ENCODE assay signal across 1 cellular context in the genomic region with DNA sequence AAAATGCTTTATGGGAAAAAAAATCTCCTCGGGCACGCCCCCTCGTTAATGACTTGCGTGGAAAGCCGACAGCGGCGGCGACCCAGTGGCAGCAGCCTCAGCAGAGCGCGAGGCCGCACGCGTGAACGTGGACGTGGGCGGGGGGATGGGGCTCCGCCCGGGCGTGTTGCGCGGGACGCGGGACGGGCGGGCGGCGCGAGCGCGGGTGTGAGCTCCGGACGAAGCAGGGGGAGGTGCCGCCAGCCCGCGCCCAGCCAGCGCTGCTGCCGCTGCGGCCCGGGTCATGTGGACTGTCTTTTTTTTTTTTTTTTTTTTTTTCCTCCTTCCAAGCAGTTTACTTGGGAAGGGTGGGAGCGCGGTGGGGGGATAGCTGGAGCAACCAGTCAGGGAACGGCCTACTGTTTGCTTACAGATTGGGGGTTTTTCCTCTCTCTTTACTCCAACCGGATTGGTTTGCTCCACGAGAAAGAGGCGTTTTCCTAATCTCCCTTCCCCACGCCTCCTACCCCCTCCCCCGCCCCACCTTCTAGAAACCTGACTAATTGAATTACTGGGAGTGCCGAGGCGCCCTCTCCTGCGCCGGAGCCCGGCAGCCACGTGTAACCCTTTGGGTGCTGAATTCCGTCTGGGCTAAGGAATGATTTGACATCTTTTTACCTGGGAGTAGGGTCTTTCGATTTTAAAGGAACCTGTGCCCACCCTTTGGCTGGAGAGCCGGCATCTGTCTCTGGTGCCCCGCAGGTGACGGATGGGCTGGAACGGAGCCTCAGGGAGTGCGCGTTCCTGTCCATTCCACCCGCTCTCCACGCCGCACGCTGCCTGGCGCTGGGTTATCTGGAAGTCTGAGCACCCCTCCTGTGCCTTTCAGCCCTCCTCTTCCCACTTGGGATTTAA.
A peak's percentile ranks its signal among the peaks of the same experiment; 100 is the strongest.
TF ChIP-seq lines count a peak whose summit lies in the region.

No MANE protein-coding gene starts in this region.

TF ChIP-seq in GM12878, 131 proteins besides CTCF, POLR2A, EP300 and RAD21 (continued from another document):
- TF ChIP-seq, protein P1, sequence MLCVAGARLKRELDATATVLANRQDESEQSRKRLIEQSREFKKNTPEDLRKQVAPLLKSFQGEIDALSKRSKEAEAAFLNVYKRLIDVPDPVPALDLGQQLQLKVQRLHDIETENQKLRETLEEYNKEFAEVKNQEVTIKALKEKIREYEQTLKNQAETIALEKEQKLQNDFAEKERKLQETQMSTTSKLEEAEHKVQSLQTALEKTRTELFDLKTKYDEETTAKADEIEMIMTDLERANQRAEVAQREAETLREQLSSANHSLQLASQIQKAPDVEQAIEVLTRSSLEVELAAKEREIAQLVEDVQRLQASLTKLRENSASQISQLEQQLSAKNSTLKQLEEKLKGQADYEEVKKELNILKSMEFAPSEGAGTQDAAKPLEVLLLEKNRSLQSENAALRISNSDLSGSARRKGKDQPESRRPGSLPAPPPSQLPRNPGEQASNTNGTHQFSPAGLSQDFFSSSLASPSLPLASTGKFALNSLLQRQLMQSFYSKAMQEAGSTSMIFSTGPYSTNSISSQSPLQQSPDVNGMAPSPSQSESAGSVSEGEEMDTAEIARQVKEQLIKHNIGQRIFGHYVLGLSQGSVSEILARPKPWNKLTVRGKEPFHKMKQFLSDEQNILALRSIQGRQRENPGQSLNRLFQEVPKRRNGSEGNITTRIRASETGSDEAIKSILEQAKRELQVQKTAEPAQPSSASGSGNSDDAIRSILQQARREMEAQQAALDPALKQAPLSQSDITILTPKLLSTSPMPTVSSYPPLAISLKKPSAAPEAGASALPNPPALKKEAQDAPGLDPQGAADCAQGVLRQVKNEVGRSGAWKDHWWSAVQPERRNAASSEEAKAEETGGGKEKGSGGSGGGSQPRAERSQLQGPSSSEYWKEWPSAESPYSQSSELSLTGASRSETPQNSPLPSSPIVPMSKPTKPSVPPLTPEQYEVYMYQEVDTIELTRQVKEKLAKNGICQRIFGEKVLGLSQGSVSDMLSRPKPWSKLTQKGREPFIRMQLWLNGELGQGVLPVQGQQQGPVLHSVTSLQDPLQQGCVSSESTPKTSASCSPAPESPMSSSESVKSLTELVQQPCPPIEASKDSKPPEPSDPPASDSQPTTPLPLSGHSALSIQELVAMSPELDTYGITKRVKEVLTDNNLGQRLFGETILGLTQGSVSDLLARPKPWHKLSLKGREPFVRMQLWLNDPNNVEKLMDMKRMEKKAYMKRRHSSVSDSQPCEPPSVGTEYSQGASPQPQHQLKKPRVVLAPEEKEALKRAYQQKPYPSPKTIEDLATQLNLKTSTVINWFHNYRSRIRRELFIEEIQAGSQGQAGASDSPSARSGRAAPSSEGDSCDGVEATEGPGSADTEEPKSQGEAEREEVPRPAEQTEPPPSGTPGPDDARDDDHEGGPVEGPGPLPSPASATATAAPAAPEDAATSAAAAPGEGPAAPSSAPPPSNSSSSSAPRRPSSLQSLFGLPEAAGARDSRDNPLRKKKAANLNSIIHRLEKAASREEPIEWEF (IDR thresholded peaks at IDR 0.05; ENCODE audit: insufficient replicate concordance, low read depth, low read length): no peak
- TF ChIP-seq TCF12 (IDR thresholded peaks at IDR 0.05; ENCODE audit: low read depth, low read length) (no peak), NRF1 (conservative IDR thresholded peaks at IDR 0.05; ENCODE audit: low read depth, low read length) (no peak), ZNF217 (IDR thresholded peaks at IDR 0.05) (peak; percentile 63; the same call in 1 of the 2 replicates)
- TF ChIP-seq, protein P2, sequence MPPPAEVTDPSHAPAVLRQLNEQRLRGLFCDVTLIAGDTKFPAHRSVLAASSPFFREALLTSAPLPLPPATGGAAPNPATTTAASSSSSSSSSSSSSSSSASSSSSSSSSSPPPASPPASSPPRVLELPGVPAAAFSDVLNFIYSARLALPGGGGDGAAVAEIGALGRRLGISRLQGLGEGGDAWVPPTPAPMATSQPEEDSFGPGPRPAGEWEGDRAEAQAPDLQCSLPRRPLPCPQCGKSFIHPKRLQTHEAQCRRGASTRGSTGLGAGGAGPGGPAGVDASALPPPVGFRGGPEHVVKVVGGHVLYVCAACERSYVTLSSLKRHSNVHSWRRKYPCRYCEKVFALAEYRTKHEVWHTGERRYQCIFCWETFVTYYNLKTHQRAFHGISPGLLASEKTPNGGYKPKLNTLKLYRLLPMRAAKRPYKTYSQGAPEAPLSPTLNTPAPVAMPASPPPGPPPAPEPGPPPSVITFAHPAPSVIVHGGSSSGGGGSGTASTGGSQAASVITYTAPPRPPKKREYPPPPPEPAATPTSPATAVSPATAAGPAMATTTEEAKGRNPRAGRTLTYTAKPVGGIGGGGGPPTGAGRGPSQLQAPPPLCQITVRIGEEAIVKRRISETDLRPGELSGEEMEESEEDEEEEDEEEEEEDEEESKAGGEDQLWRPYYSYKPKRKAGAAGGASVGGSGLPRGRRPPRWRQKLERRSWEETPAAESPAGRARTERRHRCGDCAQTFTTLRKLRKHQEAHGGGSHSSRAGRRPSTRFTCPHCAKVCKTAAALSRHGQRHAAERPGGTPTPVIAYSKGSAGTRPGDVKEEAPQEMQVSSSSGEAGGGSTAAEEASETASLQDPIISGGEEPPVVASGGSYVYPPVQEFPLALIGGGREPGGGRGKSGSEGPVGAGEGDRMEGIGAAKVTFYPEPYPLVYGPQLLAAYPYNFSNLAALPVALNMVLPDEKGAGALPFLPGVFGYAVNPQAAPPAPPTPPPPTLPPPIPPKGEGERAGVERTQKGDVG (CRISPR knock-in tag; IDR thresholded peaks at IDR 0.05): no peak
